Comparison of ENCODE assay signal across 9 cellular contexts in genomic region chr19:17404015-17404414, GRCh38. TPM values are rescaled to one million over a fixed set of nuclear protein-coding genes. Genes with fewer than 3 reads are reported as not detected.
A peak's percentile ranks its signal among the peaks of the same experiment; 100 is the strongest.
DNase-seq lines count a peak whose midpoint lies in the region; TF ChIP-seq lines count a peak whose summit lies in the region.
"Had no signal": no experiment of that assay in that cellular context is flagged by ENCODE, and none has a peak within 500 bp of the region (broad histone marks: within the 10 kb centered on the region; RNA-seq: fewer than 3 reads in every experiment).

No MANE protein-coding gene starts in this region.

- H3K36me3 ChIP-seq in OCI-LY1 (ENCODE audit: insufficient read depth, low read length) (peaks cover 28% of the 10 kb centered on the region), parathyroid adenoma (ENCODE audit: control insufficient read depth, insufficient read depth, low read length) (no peaks in the 10 kb centered on the region)

- no peaks in the 10 kb centered on the region for H3F3A ChIP-seq in OCI-LY1 (ENCODE audit: insufficient read depth, low read length)

- H3K36me3 Mint-ChIP-seq in endothelial cell (ENCODE audit: low read depth, unreplicated experiment), result peaks cover 4% of the 10 kb centered on the region

- H3K4me2 ChIP-seq in OCI-LY1 (ENCODE audit: low read length) (peak overlapping the region; percentile 94), parathyroid adenoma (ENCODE audit: low read length) (peak overlapping the region; percentile 30)

- H3K4me1 ChIP-seq in OCI-LY1 (ENCODE audit: insufficient read depth, low read length, severe bottlenecking) (peaks cover 34% of the 10 kb centered on the region), parathyroid adenoma (no peaks in the 10 kb centered on the region)

- H4K20me1 ChIP-seq in OCI-LY1 (ENCODE audit: insufficient read depth, low read length), result no peaks in the 10 kb centered on the region

- peak overlapping the region; percentile 48 for H3K27ac Mint-ChIP-seq in endothelial cell (ENCODE audit: unreplicated experiment)

- H3K27me3 Mint-ChIP-seq in endothelial cell (ENCODE audit: unreplicated experiment), result peaks cover 9% of the 10 kb centered on the region

- no peaks in the 10 kb centered on the region for H3K27me3 ChIP-seq in OCI-LY1 (ENCODE audit: insufficient read depth, low read length)
- H3K27me3 ChIP-seq in parathyroid adenoma (ENCODE audit: control insufficient read depth, insufficient read depth, low read length), result no peaks in the 10 kb centered on the region

- peak overlapping the region; percentile 70 for H3K9ac ChIP-seq in OCI-LY1 (ENCODE audit: low read length)
- no peak overlapping the region for H3K9ac ChIP-seq in parathyroid adenoma

- peaks cover 35% of the 10 kb centered on the region for H3K4me1 Mint-ChIP-seq in endothelial cell (ENCODE audit: unreplicated experiment)

- H3K4me3 Mint-ChIP-seq in endothelial cell (ENCODE audit: unreplicated experiment), result peak overlapping the region; percentile 88

- H3K9me3 ChIP-seq in OCI-LY1 (ENCODE audit: low read length), result no peaks in the 10 kb centered on the region
- no peaks in the 10 kb centered on the region for H3K9me3 ChIP-seq in parathyroid adenoma (ENCODE audit: control insufficient read depth, low read length)

- H3K4me3 ChIP-seq in GM08714 (ENCODE audit: low read length), result peak overlapping the region; percentile 84
- H3K4me3 ChIP-seq in OCI-LY1 (ENCODE audit: low read depth, low read length, poor library complexity, severe bottlenecking), result peak overlapping the region; percentile 69
- H3K4me3 ChIP-seq in parathyroid adenoma (ENCODE audit: low read depth, low read length), result no peak overlapping the region

- TF ChIP-seq CTCF in OCI-LY1 (IDR thresholded peaks at IDR 0.05; ENCODE audit: low read length) (no peak), endothelial cell (IDR thresholded peaks at IDR 0.05; ENCODE audit: unreplicated experiment) (no peak), parathyroid adenoma (IDR thresholded peaks at IDR 0.05) (no peak)

- peaks cover 11% of the 10 kb centered on the region for H3K79me2 ChIP-seq in OCI-LY1 (ENCODE audit: insufficient read depth, low read length)
- H3K79me2 ChIP-seq in parathyroid adenoma, result no peaks in the 10 kb centered on the region

- H3K27ac ChIP-seq in OCI-LY1 (ENCODE audit: low read depth, low read length, poor library complexity, severe bottlenecking) (peak overlapping the region; percentile 85), parathyroid adenoma (no peak overlapping the region)

- H2AFZ ChIP-seq in OCI-LY1 (ENCODE audit: low read length) (no peak overlapping the region), parathyroid adenoma (no peak overlapping the region)

- DNase-seq in endothelial cell (ENCODE audit: low spot score) (no peak), HCEC 1CT (no peak), Kasumi-1 (lab: John Stamatoyannopoulos, UW) (no peak), hypothalamus (lab: John Stamatoyannopoulos, UW) (no peak), NCI-H1436 (lab: John Stamatoyannopoulos, UW) (no peak)

- no peaks in the 10 kb centered on the region for H3K9me3 Mint-ChIP-seq in endothelial cell (ENCODE audit: unreplicated experiment)

- no peaks in the 10 kb centered on the region for H3K9me2 ChIP-seq in OCI-LY1 (ENCODE audit: low read depth, low read length)

RNA-seq across cellular contexts. Expression of gene BST2, which starts 1.4 kb away (rescaled TPM):
- 97.8 TPM for total RNA-seq in endothelial cell (ENCODE audit: unreplicated experiment)

RNA-seq across cellular contexts. Expression of gene CCDC194, which starts 10.0 kb away (rescaled TPM):
- 2.7 TPM for total RNA-seq in endothelial cell (ENCODE audit: unreplicated experiment)
- total RNA-seq: fibroblast of lung had no signal

RNA-seq across cellular contexts. Expression of gene MVB12A, which starts 15.8 kb away (rescaled TPM):
- 107 TPM for total RNA-seq in endothelial cell (ENCODE audit: unreplicated experiment)

RNA-seq across cellular contexts. Expression of gene PLVAP, which starts 26.9 kb away (rescaled TPM):
- total RNA-seq in endothelial cell (ENCODE audit: unreplicated experiment), result 1,569 TPM
- total RNA-seq: fibroblast of lung had no signal

RNA-seq across cellular contexts. Expression of gene TMEM221, which starts 44.5 kb away (rescaled TPM):
- 1.4 TPM for total RNA-seq in endothelial cell (ENCODE audit: unreplicated experiment)
